In the genomic region with DNA sequence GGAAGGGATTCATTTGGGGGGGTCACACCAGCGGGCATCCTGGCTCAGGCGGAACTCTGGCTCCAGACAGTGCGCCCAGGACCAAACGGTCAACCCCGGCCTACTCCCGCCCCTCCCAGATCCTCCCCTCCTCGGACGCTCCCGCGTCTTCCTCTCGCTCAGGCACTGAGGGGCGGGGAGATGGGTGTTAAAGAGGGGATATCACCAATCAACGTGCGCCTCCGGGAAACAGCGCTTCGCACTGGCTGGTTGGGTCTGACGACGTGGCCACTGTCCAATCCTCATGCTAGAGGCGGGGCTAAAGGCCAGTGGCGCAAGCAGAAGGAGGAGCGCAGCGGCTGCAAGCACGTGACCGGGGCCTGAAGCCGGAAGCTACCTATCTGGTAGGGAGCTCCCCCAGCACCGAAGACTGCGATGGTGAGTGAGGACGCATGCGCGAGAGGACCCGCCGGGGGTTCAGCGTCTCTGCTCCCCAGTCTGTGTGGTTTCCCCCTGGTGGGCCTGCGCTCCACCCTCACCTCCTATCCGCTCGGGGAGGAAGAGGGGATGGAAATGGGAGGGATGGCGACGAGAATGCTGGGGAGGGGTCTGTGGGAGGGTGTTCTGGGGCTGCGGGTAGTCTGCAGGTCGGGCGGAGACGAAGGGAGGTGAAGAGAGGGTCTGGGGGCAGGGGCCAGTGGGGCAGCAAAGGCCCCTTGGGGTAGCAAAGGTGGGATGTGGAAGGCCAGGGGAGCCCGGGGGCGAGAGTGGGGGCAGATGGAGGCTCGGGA, we compare ENCODE assay signal across 1 cellular context.
TF ChIP-seq lines count a peak whose summit lies in the region.

A gene (plus strand): TSS at position 360 of the 770 bp plus-strand sequence. CDS start 55 bp downstream, at position 415.

TF ChIP-seq in HepG2, 621 proteins besides CTCF, POLR2A, EP300 and RAD21 (continued from another document and continues in another):
- TF ChIP-seq, protein P1, sequence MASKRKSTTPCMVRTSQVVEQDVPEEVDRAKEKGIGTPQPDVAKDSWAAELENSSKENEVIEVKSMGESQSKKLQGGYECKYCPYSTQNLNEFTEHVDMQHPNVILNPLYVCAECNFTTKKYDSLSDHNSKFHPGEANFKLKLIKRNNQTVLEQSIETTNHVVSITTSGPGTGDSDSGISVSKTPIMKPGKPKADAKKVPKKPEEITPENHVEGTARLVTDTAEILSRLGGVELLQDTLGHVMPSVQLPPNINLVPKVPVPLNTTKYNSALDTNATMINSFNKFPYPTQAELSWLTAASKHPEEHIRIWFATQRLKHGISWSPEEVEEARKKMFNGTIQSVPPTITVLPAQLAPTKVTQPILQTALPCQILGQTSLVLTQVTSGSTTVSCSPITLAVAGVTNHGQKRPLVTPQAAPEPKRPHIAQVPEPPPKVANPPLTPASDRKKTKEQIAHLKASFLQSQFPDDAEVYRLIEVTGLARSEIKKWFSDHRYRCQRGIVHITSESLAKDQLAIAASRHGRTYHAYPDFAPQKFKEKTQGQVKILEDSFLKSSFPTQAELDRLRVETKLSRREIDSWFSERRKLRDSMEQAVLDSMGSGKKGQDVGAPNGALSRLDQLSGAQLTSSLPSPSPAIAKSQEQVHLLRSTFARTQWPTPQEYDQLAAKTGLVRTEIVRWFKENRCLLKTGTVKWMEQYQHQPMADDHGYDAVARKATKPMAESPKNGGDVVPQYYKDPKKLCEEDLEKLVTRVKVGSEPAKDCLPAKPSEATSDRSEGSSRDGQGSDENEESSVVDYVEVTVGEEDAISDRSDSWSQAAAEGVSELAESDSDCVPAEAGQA (IDR thresholded peaks at IDR 0.05; ENCODE audit: low read depth) = 0 out of 2 replicates have a peak, but pooled peaks have one; percentile 34
- TF ChIP-seq, protein P1 (CRISPR knock-in tag; IDR thresholded peaks at IDR 0.05; ENCODE audit: borderline replicate concordance) = no peak
- TF ChIP-seq, protein P2, sequence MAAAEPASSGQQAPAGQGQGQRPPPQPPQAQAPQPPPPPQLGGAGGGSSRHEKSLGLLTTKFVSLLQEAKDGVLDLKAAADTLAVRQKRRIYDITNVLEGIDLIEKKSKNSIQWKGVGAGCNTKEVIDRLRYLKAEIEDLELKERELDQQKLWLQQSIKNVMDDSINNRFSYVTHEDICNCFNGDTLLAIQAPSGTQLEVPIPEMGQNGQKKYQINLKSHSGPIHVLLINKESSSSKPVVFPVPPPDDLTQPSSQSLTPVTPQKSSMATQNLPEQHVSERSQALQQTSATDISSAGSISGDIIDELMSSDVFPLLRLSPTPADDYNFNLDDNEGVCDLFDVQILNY (CRISPR knock-in tag; conservative IDR thresholded peaks at IDR 0.05) = 0 out of 2 replicates have a peak, but pooled peaks have one; percentile 12
- TF ChIP-seq MEF2D (CRISPR knock-in tag; IDR thresholded peaks at IDR 0.05) (0 out of 2 replicates have a peak, but pooled peaks have one; percentile 11), ZBTB38 (CRISPR knock-in tag; IDR thresholded peaks at IDR 0.05) (no peak), ARHGAP35 (CRISPR knock-in tag; IDR thresholded peaks at IDR 0.05; ENCODE audit: borderline replicate concordance) (peak; percentile 34; the same call in 1 of the 2 replicates), LCORL (IDR thresholded peaks at IDR 0.05) (no peak), LCORL (CRISPR knock-in tag; IDR thresholded peaks at IDR 0.05) (peak; percentile 46; the same call in 1 of the 2 replicates), ZNF720 (CRISPR knock-in tag; IDR thresholded peaks at IDR 0.05) (no peak), ZNF550 (CRISPR knock-in tag; IDR thresholded peaks at IDR 0.05; ENCODE audit: borderline replicate concordance) (peak; percentile 86; the same call in 1 of the 2 replicates), ZFY (CRISPR knock-in tag; IDR thresholded peaks at IDR 0.05) (peak; percentile 74), POGZ (CRISPR knock-in tag; IDR thresholded peaks at IDR 0.05) (0 out of 2 replicates have a peak, but pooled peaks have one; percentile 26), POLR2G (IDR thresholded peaks at IDR 0.05; ENCODE audit: low read depth, low read length) (peak; percentile 90), ZNF556 (CRISPR knock-in tag; IDR thresholded peaks at IDR 0.05; ENCODE audit: borderline replicate concordance) (peak; percentile 54; the same call in 1 of the 2 replicates), ZNF337 (CRISPR knock-in tag; IDR thresholded peaks at IDR 0.05; ENCODE audit: borderline replicate concordance, low read depth) (peak; percentile 39; the same call in 1 of the 2 replicates), ATF1 (CRISPR knock-in tag; IDR thresholded peaks at IDR 0.05) (peak; percentile 83), ZNF761 (CRISPR knock-in tag; conservative IDR thresholded peaks at IDR 0.05) (no peak), ELF1 (CRISPR knock-in tag; IDR thresholded peaks at IDR 0.05) (peak; percentile 94), TEAD2 (CRISPR knock-in tag; IDR thresholded peaks at IDR 0.05) (no peak), KLF9 (CRISPR knock-in tag; IDR thresholded peaks at IDR 0.05; ENCODE audit: low read depth) (0 out of 2 replicates have a peak, but pooled peaks have one; percentile 63), MXI1 (IDR thresholded peaks at IDR 0.05; ENCODE audit: borderline replicate concordance, low read depth, low read length) (peak; percentile 87; the same call in 1 of the 3 replicates), NCOA2 (CRISPR knock-in tag; IDR thresholded peaks at IDR 0.05) (peak; percentile 44; the same call in 1 of the 2 replicates), ZNF44 (CRISPR knock-in tag; IDR thresholded peaks at IDR 0.05) (0 out of 2 replicates have a peak, but pooled peaks have one; percentile 12), ZBTB1 (CRISPR knock-in tag; IDR thresholded peaks at IDR 0.05; ENCODE audit: borderline replicate concordance) (no peak), RBM39 (IDR thresholded peaks at IDR 0.05; ENCODE audit: low read depth, low read length, poor library complexity, severe bottlenecking) (peak; percentile 85), ZNF367 (CRISPR knock-in tag; IDR thresholded peaks at IDR 0.05; ENCODE audit: borderline replicate concordance) (no peak), ZNF253 (CRISPR knock-in tag; IDR thresholded peaks at IDR 0.05; ENCODE audit: borderline replicate concordance) (no peak)
- TF ChIP-seq, protein P3, sequence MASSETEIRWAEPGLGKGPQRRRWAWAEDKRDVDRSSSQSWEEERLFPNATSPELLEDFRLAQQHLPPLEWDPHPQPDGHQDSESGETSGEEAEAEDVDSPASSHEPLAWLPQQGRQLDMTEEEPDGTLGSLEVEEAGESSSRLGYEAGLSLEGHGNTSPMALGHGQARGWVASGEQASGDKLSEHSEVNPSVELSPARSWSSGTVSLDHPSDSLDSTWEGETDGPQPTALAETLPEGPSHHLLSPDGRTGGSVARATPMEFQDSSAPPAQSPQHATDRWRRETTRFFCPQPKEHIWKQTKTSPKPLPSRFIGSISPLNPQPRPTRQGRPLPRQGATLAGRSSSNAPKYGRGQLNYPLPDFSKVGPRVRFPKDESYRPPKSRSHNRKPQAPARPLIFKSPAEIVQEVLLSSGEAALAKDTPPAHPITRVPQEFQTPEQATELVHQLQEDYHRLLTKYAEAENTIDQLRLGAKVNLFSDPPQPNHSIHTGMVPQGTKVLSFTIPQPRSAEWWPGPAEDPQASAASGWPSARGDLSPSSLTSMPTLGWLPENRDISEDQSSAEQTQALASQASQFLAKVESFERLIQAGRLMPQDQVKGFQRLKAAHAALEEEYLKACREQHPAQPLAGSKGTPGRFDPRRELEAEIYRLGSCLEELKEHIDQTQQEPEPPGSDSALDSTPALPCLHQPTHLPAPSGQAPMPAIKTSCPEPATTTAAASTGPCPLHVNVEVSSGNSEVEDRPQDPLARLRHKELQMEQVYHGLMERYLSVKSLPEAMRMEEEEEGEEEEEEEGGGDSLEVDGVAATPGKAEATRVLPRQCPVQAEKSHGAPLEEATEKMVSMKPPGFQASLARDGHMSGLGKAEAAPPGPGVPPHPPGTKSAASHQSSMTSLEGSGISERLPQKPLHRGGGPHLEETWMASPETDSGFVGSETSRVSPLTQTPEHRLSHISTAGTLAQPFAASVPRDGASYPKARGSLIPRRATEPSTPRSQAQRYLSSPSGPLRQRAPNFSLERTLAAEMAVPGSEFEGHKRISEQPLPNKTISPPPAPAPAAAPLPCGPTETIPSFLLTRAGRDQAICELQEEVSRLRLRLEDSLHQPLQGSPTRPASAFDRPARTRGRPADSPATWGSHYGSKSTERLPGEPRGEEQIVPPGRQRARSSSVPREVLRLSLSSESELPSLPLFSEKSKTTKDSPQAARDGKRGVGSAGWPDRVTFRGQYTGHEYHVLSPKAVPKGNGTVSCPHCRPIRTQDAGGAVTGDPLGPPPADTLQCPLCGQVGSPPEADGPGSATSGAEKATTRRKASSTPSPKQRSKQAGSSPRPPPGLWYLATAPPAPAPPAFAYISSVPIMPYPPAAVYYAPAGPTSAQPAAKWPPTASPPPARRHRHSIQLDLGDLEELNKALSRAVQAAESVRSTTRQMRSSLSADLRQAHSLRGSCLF (CRISPR knock-in tag; IDR thresholded peaks at IDR 0.05; ENCODE audit: borderline replicate concordance) = no peak
- TF ChIP-seq, protein P4, sequence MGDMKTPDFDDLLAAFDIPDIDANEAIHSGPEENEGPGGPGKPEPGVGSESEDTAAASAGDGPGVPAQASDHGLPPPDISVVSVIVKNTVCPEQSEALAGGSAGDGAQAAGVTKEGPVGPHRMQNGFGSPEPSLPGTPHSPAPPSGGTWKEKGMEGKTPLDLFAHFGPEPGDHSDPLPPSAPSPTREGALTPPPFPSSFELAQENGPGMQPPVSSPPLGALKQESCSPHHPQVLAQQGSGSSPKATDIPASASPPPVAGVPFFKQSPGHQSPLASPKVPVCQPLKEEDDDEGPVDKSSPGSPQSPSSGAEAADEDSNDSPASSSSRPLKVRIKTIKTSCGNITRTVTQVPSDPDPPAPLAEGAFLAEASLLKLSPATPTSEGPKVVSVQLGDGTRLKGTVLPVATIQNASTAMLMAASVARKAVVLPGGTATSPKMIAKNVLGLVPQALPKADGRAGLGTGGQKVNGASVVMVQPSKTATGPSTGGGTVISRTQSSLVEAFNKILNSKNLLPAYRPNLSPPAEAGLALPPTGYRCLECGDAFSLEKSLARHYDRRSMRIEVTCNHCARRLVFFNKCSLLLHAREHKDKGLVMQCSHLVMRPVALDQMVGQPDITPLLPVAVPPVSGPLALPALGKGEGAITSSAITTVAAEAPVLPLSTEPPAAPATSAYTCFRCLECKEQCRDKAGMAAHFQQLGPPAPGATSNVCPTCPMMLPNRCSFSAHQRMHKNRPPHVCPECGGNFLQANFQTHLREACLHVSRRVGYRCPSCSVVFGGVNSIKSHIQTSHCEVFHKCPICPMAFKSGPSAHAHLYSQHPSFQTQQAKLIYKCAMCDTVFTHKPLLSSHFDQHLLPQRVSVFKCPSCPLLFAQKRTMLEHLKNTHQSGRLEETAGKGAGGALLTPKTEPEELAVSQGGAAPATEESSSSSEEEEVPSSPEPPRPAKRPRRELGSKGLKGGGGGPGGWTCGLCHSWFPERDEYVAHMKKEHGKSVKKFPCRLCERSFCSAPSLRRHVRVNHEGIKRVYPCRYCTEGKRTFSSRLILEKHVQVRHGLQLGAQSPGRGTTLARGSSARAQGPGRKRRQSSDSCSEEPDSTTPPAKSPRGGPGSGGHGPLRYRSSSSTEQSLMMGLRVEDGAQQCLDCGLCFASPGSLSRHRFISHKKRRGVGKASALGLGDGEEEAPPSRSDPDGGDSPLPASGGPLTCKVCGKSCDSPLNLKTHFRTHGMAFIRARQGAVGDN (CRISPR knock-in tag; IDR thresholded peaks at IDR 0.05) = peak; percentile 87
- TF ChIP-seq, protein P5, sequence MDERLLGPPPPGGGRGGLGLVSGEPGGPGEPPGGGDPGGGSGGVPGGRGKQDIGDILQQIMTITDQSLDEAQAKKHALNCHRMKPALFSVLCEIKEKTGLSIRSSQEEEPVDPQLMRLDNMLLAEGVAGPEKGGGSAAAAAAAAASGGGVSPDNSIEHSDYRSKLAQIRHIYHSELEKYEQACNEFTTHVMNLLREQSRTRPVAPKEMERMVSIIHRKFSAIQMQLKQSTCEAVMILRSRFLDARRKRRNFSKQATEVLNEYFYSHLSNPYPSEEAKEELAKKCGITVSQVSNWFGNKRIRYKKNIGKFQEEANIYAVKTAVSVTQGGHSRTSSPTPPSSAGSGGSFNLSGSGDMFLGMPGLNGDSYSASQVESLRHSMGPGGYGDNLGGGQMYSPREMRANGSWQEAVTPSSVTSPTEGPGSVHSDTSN (CRISPR knock-in tag; IDR thresholded peaks at IDR 0.05) = peak; percentile 85
- TF ChIP-seq, protein P6, sequence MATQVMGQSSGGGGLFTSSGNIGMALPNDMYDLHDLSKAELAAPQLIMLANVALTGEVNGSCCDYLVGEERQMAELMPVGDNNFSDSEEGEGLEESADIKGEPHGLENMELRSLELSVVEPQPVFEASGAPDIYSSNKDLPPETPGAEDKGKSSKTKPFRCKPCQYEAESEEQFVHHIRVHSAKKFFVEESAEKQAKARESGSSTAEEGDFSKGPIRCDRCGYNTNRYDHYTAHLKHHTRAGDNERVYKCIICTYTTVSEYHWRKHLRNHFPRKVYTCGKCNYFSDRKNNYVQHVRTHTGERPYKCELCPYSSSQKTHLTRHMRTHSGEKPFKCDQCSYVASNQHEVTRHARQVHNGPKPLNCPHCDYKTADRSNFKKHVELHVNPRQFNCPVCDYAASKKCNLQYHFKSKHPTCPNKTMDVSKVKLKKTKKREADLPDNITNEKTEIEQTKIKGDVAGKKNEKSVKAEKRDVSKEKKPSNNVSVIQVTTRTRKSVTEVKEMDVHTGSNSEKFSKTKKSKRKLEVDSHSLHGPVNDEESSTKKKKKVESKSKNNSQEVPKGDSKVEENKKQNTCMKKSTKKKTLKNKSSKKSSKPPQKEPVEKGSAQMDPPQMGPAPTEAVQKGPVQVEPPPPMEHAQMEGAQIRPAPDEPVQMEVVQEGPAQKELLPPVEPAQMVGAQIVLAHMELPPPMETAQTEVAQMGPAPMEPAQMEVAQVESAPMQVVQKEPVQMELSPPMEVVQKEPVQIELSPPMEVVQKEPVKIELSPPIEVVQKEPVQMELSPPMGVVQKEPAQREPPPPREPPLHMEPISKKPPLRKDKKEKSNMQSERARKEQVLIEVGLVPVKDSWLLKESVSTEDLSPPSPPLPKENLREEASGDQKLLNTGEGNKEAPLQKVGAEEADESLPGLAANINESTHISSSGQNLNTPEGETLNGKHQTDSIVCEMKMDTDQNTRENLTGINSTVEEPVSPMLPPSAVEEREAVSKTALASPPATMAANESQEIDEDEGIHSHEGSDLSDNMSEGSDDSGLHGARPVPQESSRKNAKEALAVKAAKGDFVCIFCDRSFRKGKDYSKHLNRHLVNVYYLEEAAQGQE (IDR thresholded peaks at IDR 0.05; ENCODE audit: borderline replicate concordance in 1 of 2, low read depth in 1 of 2, low read length in 2 of 2) = 0 out of 4 replicates have a peak, but pooled peaks of 1 of the 2 experiments have one; percentile 2
